In genomic region chr3:85781806-85782205, GRCh38 we compare ENCODE assay signal across 24 cellular contexts.
DNase-seq lines count a peak whose midpoint lies in the region; ATAC-seq and TF ChIP-seq lines count a peak whose summit lies in the region.
"Had no signal": no experiment of that assay in that cellular context is flagged by ENCODE, and none has a peak within 500 bp of the region (broad histone marks: within the 10 kb centered on the region; RNA-seq: fewer than 3 reads in every experiment).

No MANE protein-coding gene starts in this region.

- TF ChIP-seq CTCF in fibroblast of lung (conservative IDR thresholded peaks at IDR 0.05 in 1 of 2, IDR thresholded peaks at IDR 0.05 in 1 of 2; ENCODE audit: low read depth in 1 of 2, low read length in 2 of 2) (no peak), tibial nerve (IDR thresholded peaks at IDR 0.05) (no peak)

- H3K36me3 ChIP-seq in fibroblast of lung (ENCODE audit: control insufficient read depth, insufficient read depth, low read length) = no peaks in the 10 kb centered on the region
- no peaks in the 10 kb centered on the region for H3K36me3 ChIP-seq in tibial nerve
- H3K36me3 ChIP-seq: left ventricle myocardium inferior, ovary, right lobe of liver had no signal

- no peak for TF ChIP-seq EP300 in tibial nerve (IDR thresholded peaks at IDR 0.05)

- H3K4me2 ChIP-seq in fibroblast of lung (ENCODE audit: extremely low read depth, insufficient read depth, low read length) = no peak overlapping the region
- H3K4me2 ChIP-seq: hepatocyte had no signal

- no peaks in the 10 kb centered on the region for H3K4me1 ChIP-seq in fibroblast of lung (ENCODE audit: control insufficient read depth, extremely low read depth, insufficient read depth, low read length)
- H3K4me1 ChIP-seq in tibial nerve = no peaks in the 10 kb centered on the region
- H3K4me1 ChIP-seq: right lobe of liver had no signal

- no peak overlapping the region for H2AFZ ChIP-seq in fibroblast of lung (ENCODE audit: low read length)
- H2AFZ ChIP-seq: hepatocyte had no signal

- no peaks in the 10 kb centered on the region for H3K79me2 ChIP-seq in fibroblast of lung (ENCODE audit: control insufficient read depth, insufficient read depth, low read length)
- H3K79me2 ChIP-seq: hepatocyte had no signal

- H3K9ac ChIP-seq in fibroblast of lung (ENCODE audit: insufficient read depth, low read length) = no peak overlapping the region

- H3K4me3 ChIP-seq in fibroblast of lung (replicated peaks in 1 of 4; ENCODE audit: control extremely low read depth in 1 of 4, insufficient read depth in 1 of 4, low read depth in 3 of 4, low read length in 4 of 4) = no peak overlapping the region
- no peak overlapping the region for H3K4me3 ChIP-seq in tibial nerve
- H3K4me3 ChIP-seq: hepatocyte, left ventricle myocardium inferior, ovary, right lobe of liver had no signal

- H3K9me3 ChIP-seq in fibroblast of lung (ENCODE audit: control insufficient read depth, insufficient read depth, low read depth, low read length) (no peaks in the 10 kb centered on the region), tibial nerve (no peaks in the 10 kb centered on the region)
- H3K9me3 ChIP-seq: left ventricle myocardium inferior, ovary, right lobe of liver had no signal

- no peak for ATAC-seq in GM18867 (IDR thresholded peaks at IDR 0.05; ENCODE audit: unreplicated experiment)
- ATAC-seq: activated CD4-positive, alpha-beta T cell treated with anti-CD3 and anti-CD28 coated beads for 36 hours; activated T-cell treated with anti-CD3 and anti-CD28 coated beads, Interleukin-2, amount 50 U/mL, for 4 hours; natural killer cell treated with Interleukin-12 subunit alpha and Interleukin-12 subunit beta and Interleukin-15 and Interleukin-18, amount 100 ng/mL, for 72 hours; right lobe of liver; stimulated activated naive CD8-positive, alpha-beta T cell treated with anti-CD3 and anti-CD28 coated beads, Interleukin-15, amount 100 ng/mL, for 72 hours had no signal

- no peak for TF ChIP-seq POLR2A in tibial nerve (IDR thresholded peaks at IDR 0.05)

- WGBS in tibial nerve, 2 donors = 3 to 6% methylated on average over 1 of the region's 1 CpG

- H3K27me3 ChIP-seq in fibroblast of lung (ENCODE audit: control insufficient read depth, insufficient read depth, low read length) = no peaks in the 10 kb centered on the region
- H3K27me3 ChIP-seq in tibial nerve = no peaks in the 10 kb centered on the region
- H3K27me3 ChIP-seq: hepatocyte, ovary, right lobe of liver had no signal

- H4K20me1 ChIP-seq in fibroblast of lung (ENCODE audit: control insufficient read depth, extremely low read depth, insufficient read depth, low read length) = no peaks in the 10 kb centered on the region

- H3K27ac ChIP-seq in fibroblast of lung (ENCODE audit: insufficient read depth, low read length) = no peak overlapping the region
- H3K27ac ChIP-seq in tibial nerve = no peak overlapping the region
- H3K27ac ChIP-seq: 22Rv1, epithelial cell of prostate, hepatocyte, left ventricle myocardium inferior, ovary, right lobe of liver had no signal

- DNase-seq in DMS153 treated with DMSO at 0.1 percent for 48 hours (lab: John Stamatoyannopoulos, UW; ENCODE audit: unreplicated experiment) = peak; percentile 36
- DNase-seq in DMS153 (lab: John Stamatoyannopoulos, UW) = no peak
- peak; percentile 63 for DNase-seq in NCI-H1436 (lab: John Stamatoyannopoulos, UW)
- peak; percentile 20 for DNase-seq in NCI-H774 (lab: John Stamatoyannopoulos, UW)
- DNase-seq in fibroblast of lung (ENCODE audit: low read depth in 2 of 2) = peak; percentile 8 to 33
- no peak for DNase-seq in tibial nerve (ENCODE audit: low spot score in 2 of 2)
- DNase-seq in iPS-NIHi11 (ENCODE audit: low spot score) = no peak
- DNase-seq: activated CD4-positive, alpha-beta T cell treated with anti-CD3 and anti-CD28 coated beads for 36 hours; activated naive CD4-positive, alpha-beta T cell treated with Interleukin-2 at 50 U/mL for 16 hours; activated T-cell treated with anti-CD3 and anti-CD28 coated beads, Interleukin-2, amount 50 U/mL, for 4 hours; amniotic stem cell; CD4-positive, alpha-beta T cell; Kasumi-1; left ventricle myocardium inferior; midbrain; ovary; right lobe of liver; stimulated activated naive CD8-positive, alpha-beta T cell treated with anti-CD3 and anti-CD28 coated beads, Interleukin-15, amount 100 ng/mL, for 72 hours; trophoblast cell had no signal

Comparison
In these comparisons a context has a peak if more than half of its experiments do, and no peak if none do; other contexts are left out.
1. DNase-seq: peak in DMS153 treated with DMSO at 0.1 percent for 48 hours (single experiment), NCI-H1436 (single experiment), NCI-H774 (single experiment) and fibroblast of lung (2 of 2); none in DMS153 (single experiment), tibial nerve (0 of 2) and iPS-NIHi11 (single experiment).